In genomic region chr3:18786924-18787323, GRCh38 we compare ENCODE assay signal across 21 cellular contexts.
"Had no signal": no experiment of that assay in that cellular context is flagged by ENCODE, and none has a peak within 500 bp of the region (broad histone marks: within the 10 kb centered on the region; RNA-seq: fewer than 3 reads in every experiment).

No MANE protein-coding gene starts in this region.

- H3K9me3 Mint-ChIP-seq: activated naive CD4-positive, alpha-beta T cell treated with anti-CD3 and anti-CD28 coated beads for 36 hours; nephron; stimulated activated naive CD8-positive, alpha-beta T cell treated with anti-CD3 and anti-CD28 coated beads, Interleukin-15, Interleukin-2, amounts not matched to agents 100 ng/mL and 50 ng/mL, for 24 hours had no signal

- H3K4me1 Mint-ChIP-seq: nephron had no signal

- H3K4me3 Mint-ChIP-seq: activated naive CD4-positive, alpha-beta T cell treated with anti-CD3 and anti-CD28 coated beads for 36 hours; nephron; stimulated activated naive CD8-positive, alpha-beta T cell treated with anti-CD3 and anti-CD28 coated beads, Interleukin-15, Interleukin-2, amounts not matched to agents 100 ng/mL and 50 ng/mL, for 24 hours had no signal

- H3K27ac Mint-ChIP-seq: activated naive CD4-positive, alpha-beta T cell treated with anti-CD3 and anti-CD28 coated beads for 36 hours; nephron; progenitor cell of endocrine pancreas; stimulated activated naive CD8-positive, alpha-beta T cell treated with anti-CD3 and anti-CD28 coated beads, Interleukin-15, Interleukin-2, amounts not matched to agents 100 ng/mL and 50 ng/mL, for 24 hours had no signal

- DNase-seq: activated CD4-positive, alpha-beta T cell treated with anti-CD3 and anti-CD28 coated beads for 1 hour; activated effector memory CD4-positive, alpha-beta T cell treated with anti-CD3 and anti-CD28 coated beads, Interleukin-2, amount 50 U/mL, for 16 hours; activated naive CD4-positive, alpha-beta T cell treated with anti-CD3 and anti-CD28 coated beads for 36 hours; activated T-cell treated with anti-CD3 and anti-CD28 coated beads, Interleukin-2, amount 50 U/mL, for 48 hours; amniotic stem cell; brain microvascular endothelial cell; dorsolateral prefrontal cortex; effector memory CD4-positive, alpha-beta T cell; gastrocnemius medialis; glutamatergic neuron; left lung; lower lobe of right lung; mesenchymal stem cell; ovary; right lobe of liver; stimulated activated CD4-positive, alpha-beta T cell treated with anti-CD3 and anti-CD28 coated beads, Interleukin-4, amount 100 ng/mL, for 1 hour; upper lobe of right lung; WERI-Rb-1 had no signal

- H3K27me3 Mint-ChIP-seq: stimulated activated naive CD8-positive, alpha-beta T cell treated with anti-CD3 and anti-CD28 coated beads, Interleukin-15, Interleukin-2, amounts not matched to agents 100 ng/mL and 50 ng/mL, for 24 hours had no signal

- ATAC-seq: gastrocnemius medialis, left lung, lower lobe of right lung, right lobe of liver, upper lobe of right lung had no signal
